Comparison of ENCODE assay signal across 9 cellular contexts in genomic region chr10:86365346-86366032, GRCh38. TPM values are rescaled to one million over a fixed set of nuclear protein-coding genes. Genes with fewer than 3 reads are reported as not detected.
DNase-seq lines count a peak whose midpoint lies in the region; ATAC-seq, FAIRE-seq and TF ChIP-seq lines count a peak whose summit lies in the region.
"Had no signal": no experiment of that assay in that cellular context is flagged by ENCODE, and none has a peak within 500 bp of the region (broad histone marks: within the 10 kb centered on the region; RNA-seq: fewer than 3 reads in every experiment).

No MANE protein-coding gene starts in this region.

- no peak for ATAC-seq in HG02840 (IDR thresholded peaks at IDR 0.05; ENCODE audit: low FRiP score, unreplicated experiment)

- 0 out of 2 replicates have a peak overlapping the region, but pooled peaks have one; percentile 88 for H2AFZ ChIP-seq in KMS-11 (ENCODE audit: low read depth)

- 1 to 2% (median 2%) methylated on average over 43 to 47 of the region's 47 CpGs for WGBS in small intestine, 3 donors

- H4K20me1 ChIP-seq in KMS-11 (ENCODE audit: insufficient read depth), result no peaks in the 10 kb centered on the region

- TF ChIP-seq CTCF in BE2C (IDR thresholded peaks at IDR 0.05; ENCODE audit: low read depth, low read length), result no peak
- no peak for TF ChIP-seq CTCF in KMS-11 (conservative IDR thresholded peaks at IDR 0.05; ENCODE audit: low read depth, low read length)
- TF ChIP-seq CTCF in nephron (IDR thresholded peaks at IDR 0.05; ENCODE audit: unreplicated experiment in 3 of 3), result no peak

- peaks cover 24% of the 10 kb centered on the region for H3K36me3 ChIP-seq in BE2C
- no peaks in the 10 kb centered on the region for H3K36me3 ChIP-seq in KMS-11 (ENCODE audit: insufficient read depth)
- no peaks in the 10 kb centered on the region for H3K36me3 ChIP-seq in small intestine (ENCODE audit: control insufficient read depth in 2 of 2, insufficient read depth in 2 of 2, low read length in 2 of 2)

- H3K9me3 ChIP-seq in BE2C (peaks cover 3% of the 10 kb centered on the region; the same call in 1 of the 2 replicates), small intestine (ENCODE audit: control insufficient read depth, low read depth) (no peaks in the 10 kb centered on the region)

- H3K4me1 Mint-ChIP-seq in nephron, result peaks cover 12% of the 10 kb centered on the region

- H3K4me3 Mint-ChIP-seq in nephron, result peak overlapping the region; percentile 75 to 94 (median 84)

- no peaks in the 10 kb centered on the region for H3K9me3 Mint-ChIP-seq in nephron

- H3K9ac ChIP-seq in KMS-11, result no peak overlapping the region; the same call in 1 of the 2 replicates

- H3K27ac ChIP-seq in KMS-11 (no peak overlapping the region), small intestine (ENCODE audit: low read depth in 1 of 2, low read length in 1 of 2) (no peak overlapping the region)

- H3K27me3 Mint-ChIP-seq in nephron (ENCODE audit: low read depth), result peaks cover 87% of the 10 kb centered on the region

- H3K36me3 Mint-ChIP-seq in nephron (ENCODE audit: low read depth), result no peaks in the 10 kb centered on the region

- DNase-seq in BE2C (no peak), ecto neural progenitor cell (ENCODE audit: low spot score) (peak; percentile 61), small intestine (no peak), NCI-H2107 treated with DMSO at 0.1 percent for 48 hours (lab: John Stamatoyannopoulos, UW; ENCODE audit: unreplicated experiment) (no peak), GOT3 (lab: John Stamatoyannopoulos, UW) (no peak)

- no peaks in the 10 kb centered on the region for H3K79me2 ChIP-seq in KMS-11 (ENCODE audit: insufficient read depth, low read depth)

- peak overlapping the region in 1 of 3 experiments; percentile 5 for H3K27ac Mint-ChIP-seq in nephron

- H3K27me3 ChIP-seq in BE2C, result peaks cover 6% of the 10 kb centered on the region
- H3K27me3 ChIP-seq in KMS-11 (ENCODE audit: insufficient read depth, low read depth), result no peaks in the 10 kb centered on the region
- H3K27me3 ChIP-seq in small intestine (ENCODE audit: control insufficient read depth in 2 of 2, insufficient read depth in 2 of 2, low read length in 2 of 2), result peaks cover 23 to 27% of the 10 kb centered on the region in 2 donors

- H3K4me3 ChIP-seq in BE2C (ENCODE audit: low read depth, low read length) (peak overlapping the region; percentile 89), KMS-11 (IDR thresholded peaks at IDR 0.05; ENCODE audit: insufficient read depth, low read depth, low read length) (no peak overlapping the region), small intestine (ENCODE audit: low read depth in 1 of 2, low read length in 2 of 2) (peak overlapping the region in 1 of 2 donors; percentile 47)

- peaks cover 21% of the 10 kb centered on the region for H3K4me1 ChIP-seq in BE2C
- H3K4me1 ChIP-seq in KMS-11 (ENCODE audit: low read depth, poor library complexity, severe bottlenecking), result no peaks in the 10 kb centered on the region
- peaks cover 0 to 3% of the 10 kb centered on the region in 2 donors for H3K4me1 ChIP-seq in small intestine (ENCODE audit: control insufficient read depth in 2 of 2, insufficient read depth in 1 of 2, low read depth in 1 of 2, low read length in 1 of 2)

- peak overlapping the region; percentile 36; the same call in 1 of the 2 replicates for H3K4me2 ChIP-seq in KMS-11

- FAIRE-seq in small intestine (lab: Jason Lieb, UNC), result no peak
- FAIRE-seq: TTC549 had no signal

RNA-seq across cellular contexts. Expression of gene GRID1, which starts 1.1 kb away (rescaled TPM):
- 55.8 TPM for polyA plus RNA-seq in BE2C (2012; ENCODE audit: insufficient read depth, insufficient read length, low read depth)
- 1 to 10 TPM in 1 of 3 donors, under 1 TPM in 1, not detected in 1; 0.27 to 1.1 TPM for polyA plus RNA-seq in small intestine
